17 cellular contexts compared by ENCODE assay signal in the genomic region with DNA sequence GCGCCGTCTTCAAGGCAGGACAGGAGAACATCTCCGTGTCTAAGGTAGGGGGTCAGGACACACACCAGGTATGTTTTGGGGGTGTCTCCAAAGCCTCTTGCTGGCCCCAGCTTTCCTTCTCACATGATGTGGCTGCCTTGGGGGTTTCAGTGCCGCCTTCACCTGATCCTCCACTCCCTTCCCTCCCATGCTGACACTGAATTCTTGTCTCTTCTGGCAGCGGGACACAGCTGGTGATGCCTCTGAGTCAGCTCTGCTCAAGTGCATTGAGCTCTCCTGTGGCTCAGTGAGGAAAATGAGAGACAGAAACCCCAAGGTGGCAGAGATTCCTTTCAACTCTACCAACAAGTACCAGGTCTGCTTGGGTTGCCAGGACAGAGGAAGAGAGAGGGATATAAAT. TPM values are rescaled to one million over a fixed set of nuclear protein-coding genes. Genes with fewer than 3 reads are reported as not detected.
DNase-seq lines count a peak whose midpoint lies in the region; ATAC-seq and TF ChIP-seq lines count a peak whose summit lies in the region.
"Had no signal": no experiment of that assay in that cellular context is flagged by ENCODE, and none has a peak within 500 bp of the region (broad histone marks: within the 10 kb centered on the region; RNA-seq: fewer than 3 reads in every experiment).

No MANE protein-coding gene starts in this region.

- TF ChIP-seq CTCF in HFFc6 (IDR thresholded peaks at IDR 0.05) (no peak), dorsolateral prefrontal cortex (IDR thresholded peaks at IDR 0.05 in 54 of 56, conservative IDR thresholded peaks at IDR 0.05 in 2 of 56; ENCODE audit: low read depth in 1 of 56, partially characterized antibody in 56 of 56) (no peak), nephron (IDR thresholded peaks at IDR 0.05; ENCODE audit: unreplicated experiment in 3 of 3) (no peak), thyroid gland (IDR thresholded peaks at IDR 0.05) (no peak)

- H3K27me3 Mint-ChIP-seq in HFFc6 (ENCODE audit: insufficient read depth), result peaks cover 30% of the 10 kb centered on the region
- no peaks in the 10 kb centered on the region for H3K27me3 Mint-ChIP-seq in nephron (ENCODE audit: low read depth)

- no peak overlapping the region for H3K4me3 Mint-ChIP-seq in HFFc6
- H3K4me3 Mint-ChIP-seq in nephron, result peak overlapping the region in 1 of 3 experiments; percentile 7
- H3K4me3 Mint-ChIP-seq: activated CD4-positive, alpha-beta memory T cell treated with anti-CD3 and anti-CD28 coated beads for 36 hours; activated T-cell treated with anti-CD3 and anti-CD28 coated beads, Interleukin-2, amount 50 U/mL, for 72 hours; dendritic cell treated with granulocyte-macrophage colony-stimulating factor and Interleukin-4, amounts not matched to agents 40 ng/mL and 50 ng/mL, for 4 days; stimulated activated effector memory CD8-positive, alpha-beta T cell treated with anti-CD3 and anti-CD28 coated beads, Interleukin-12 subunit alpha, Interleukin-12 subunit beta, amount 100 ng/mL, for 72 hours had no signal

- peaks cover 0 to 13% of the 10 kb centered on the region in 2 donors for H3K4me1 ChIP-seq in thyroid gland

- no peak for ATAC-seq in GM18517 (IDR thresholded peaks at IDR 0.05; ENCODE audit: unreplicated experiment)
- no peak for ATAC-seq in HG02678 (IDR thresholded peaks at IDR 0.05; ENCODE audit: unreplicated experiment)
- ATAC-seq in GM21786 (IDR thresholded peaks at IDR 0.05; ENCODE audit: unreplicated experiment), result no peak
- ATAC-seq: activated T-cell treated with anti-CD3 and anti-CD28 coated beads, Interleukin-2, amount 50 U/mL, for 72 hours; GM12878; stimulated activated effector memory CD8-positive, alpha-beta T cell treated with anti-CD3 and anti-CD28 coated beads, Interleukin-12 subunit alpha, Interleukin-12 subunit beta, amount 100 ng/mL, for 72 hours had no signal

- in situ Hi-C loops in ACHN (cut with HindIII; ENCODE audit: low pct_ligation_motif_present, low pct_unique_long_range_greater_than_20kb, low sequenced_read_pairs), result no loop called here

- H3K9me3 ChIP-seq in thyroid gland, result no peaks in the 10 kb centered on the region
- H3K9me3 ChIP-seq: SJSA1 had no signal

- intact Hi-C loops in dorsolateral prefrontal cortex (cut with DNase I) (no loop called here), thyroid gland (cut with DNase I) (no loop called here)

- 93 to 94% methylated on average over 5 of the region's 5 CpGs for WGBS in thyroid gland, 2 donors

- H3K4me3 ChIP-seq in dorsolateral prefrontal cortex (peak overlapping the region in 7 of 59 donors; percentile 0 to 26 (median 9)), thyroid gland (replicated peaks in 1 of 3) (no peak overlapping the region)
- H3K4me3 ChIP-seq: GM12878, SJSA1 had no signal

- H3K36me3 ChIP-seq in thyroid gland, result no peaks in the 10 kb centered on the region
- H3K36me3 ChIP-seq: SJSA1 had no signal

- no peaks in the 10 kb centered on the region for H3K36me3 Mint-ChIP-seq in HFFc6 (ENCODE audit: low read depth)
- H3K36me3 Mint-ChIP-seq in nephron (ENCODE audit: low read depth), result peaks cover 27% of the 10 kb centered on the region
- H3K36me3 Mint-ChIP-seq: activated CD4-positive, alpha-beta memory T cell treated with anti-CD3 and anti-CD28 coated beads for 36 hours; stimulated activated effector memory CD8-positive, alpha-beta T cell treated with anti-CD3 and anti-CD28 coated beads, Interleukin-12 subunit alpha, Interleukin-12 subunit beta, amount 100 ng/mL, for 72 hours had no signal

- H3K27ac ChIP-seq in dorsolateral prefrontal cortex (peak overlapping the region in 56 of 59 donors; percentile 27 to 91 (median 68)), thyroid gland (no peak overlapping the region)

- no peak for TF ChIP-seq POLR2A in thyroid gland (IDR thresholded peaks at IDR 0.05)

- DNase-seq in ACHN, result peak; percentile 58
- peak; percentile 13 for DNase-seq in HFFc6
- DNase-seq in dorsolateral prefrontal cortex, result peak in 5 of 10 donors; percentile 26 to 68 (median 61)
- no peak for DNase-seq in thyroid gland
- DNase-seq: activated CD4-positive, alpha-beta memory T cell treated with anti-CD3 and anti-CD28 coated beads for 36 hours; activated T-cell treated with anti-CD3 and anti-CD28 coated beads, Interleukin-2, amount 50 U/mL, for 72 hours; DND-41; NK-92 treated with Interleukin-12 subunit alpha and Interleukin-12 subunit beta, amount 100 ng/mL, for 24 hours had no signal

- H3K9me3 Mint-ChIP-seq in HFFc6, result no peaks in the 10 kb centered on the region
- no peaks in the 10 kb centered on the region for H3K9me3 Mint-ChIP-seq in nephron
- H3K9me3 Mint-ChIP-seq: activated CD4-positive, alpha-beta memory T cell treated with anti-CD3 and anti-CD28 coated beads for 36 hours; activated T-cell treated with anti-CD3 and anti-CD28 coated beads, Interleukin-2, amount 50 U/mL, for 72 hours; dendritic cell treated with granulocyte-macrophage colony-stimulating factor and Interleukin-4, amounts not matched to agents 40 ng/mL and 50 ng/mL, for 4 days; stimulated activated effector memory CD8-positive, alpha-beta T cell treated with anti-CD3 and anti-CD28 coated beads, Interleukin-12 subunit alpha, Interleukin-12 subunit beta, amount 100 ng/mL, for 72 hours had no signal

- H3K27me3 ChIP-seq in dorsolateral prefrontal cortex, result no peaks in the 10 kb centered on the region
- no peaks in the 10 kb centered on the region for H3K27me3 ChIP-seq in thyroid gland
- H3K27me3 ChIP-seq: SJSA1 had no signal

- no peak overlapping the region for H3K27ac Mint-ChIP-seq in HFFc6
- H3K27ac Mint-ChIP-seq in nephron, result peak overlapping the region in 2 of 3 experiments; percentile 76 to 80
- H3K27ac Mint-ChIP-seq: activated CD4-positive, alpha-beta memory T cell treated with anti-CD3 and anti-CD28 coated beads for 36 hours; activated T-cell treated with anti-CD3 and anti-CD28 coated beads, Interleukin-2, amount 50 U/mL, for 72 hours; dendritic cell treated with granulocyte-macrophage colony-stimulating factor and Interleukin-4, amounts not matched to agents 40 ng/mL and 50 ng/mL, for 4 days; stimulated activated effector memory CD8-positive, alpha-beta T cell treated with anti-CD3 and anti-CD28 coated beads, Interleukin-12 subunit alpha, Interleukin-12 subunit beta, amount 100 ng/mL, for 72 hours had no signal

- H3K4me1 Mint-ChIP-seq in HFFc6 (ENCODE audit: low read depth) (peaks cover 41% of the 10 kb centered on the region), nephron (peaks cover 16% of the 10 kb centered on the region)
- H3K4me1 Mint-ChIP-seq: stimulated activated effector memory CD8-positive, alpha-beta T cell treated with anti-CD3 and anti-CD28 coated beads, Interleukin-12 subunit alpha, Interleukin-12 subunit beta, amount 100 ng/mL, for 72 hours had no signal

RNA-seq across cellular contexts. Expression of a gene that starts 13.5 kb away (rescaled TPM):
- under 1 TPM in 5 of 6 experiments, not detected in 1; 0.09 to 0.17 (median 0.14) TPM for total RNA-seq in HFFc6 (2021; fragmentation: NEBNext Ultra II Directional; extraction: Animal tissue kit (Norgen Biotek cat#: 25700))
- total RNA-seq in dorsolateral prefrontal cortex, result 1,000 to 10,000 TPM in 6 of 120 experiments, 100 to 1,000 TPM in 114; 289 to 1,943 (median 637) TPM
- total RNA-seq in thyroid gland, result 1 to 10 TPM; 1.1 to 4.2 (median 2.6) TPM
- total RNA-seq: activated CD4-positive, alpha-beta memory T cell treated with anti-CD3 and anti-CD28 coated beads for 36 hours; activated T-cell treated with anti-CD3 and anti-CD28 coated beads, Interleukin-2, amount 50 U/mL, for 72 hours; GM12878; lung microvascular endothelial cell had no signal

RNA-seq across cellular contexts. Expression of a gene that starts 22.4 kb away (rescaled TPM):
- not detected for total RNA-seq in HFFc6 (2021; fragmentation: NEBNext Ultra II Directional; extraction: Animal tissue kit (Norgen Biotek cat#: 25700))
- 1 to 10 TPM in 93 of 120 experiments, under 1 TPM in 27; 0.29 to 8.7 (median 1.7) TPM for total RNA-seq in dorsolateral prefrontal cortex
- total RNA-seq in thyroid gland, result not detected
- total RNA-seq: activated CD4-positive, alpha-beta memory T cell treated with anti-CD3 and anti-CD28 coated beads for 36 hours; activated T-cell treated with anti-CD3 and anti-CD28 coated beads, Interleukin-2, amount 50 U/mL, for 72 hours; lung microvascular endothelial cell; SJSA1 had no signal

RNA-seq across cellular contexts. Expression of a gene that starts 30.6 kb away (rescaled TPM):
- 10 to 100 TPM in 5 of 6 experiments, 1 to 10 TPM in 1; 9.6 to 12.9 (median 11.2) TPM for total RNA-seq in HFFc6 (2021; fragmentation: NEBNext Ultra II Directional; extraction: Animal tissue kit (Norgen Biotek cat#: 25700))
- total RNA-seq in dorsolateral prefrontal cortex (100 to 1,000 TPM; 106 to 269 (median 187) TPM), thyroid gland (10 to 100 TPM; 24.3 to 36.5 (median 28.2) TPM)

RNA-seq across cellular contexts. Expression of a gene that starts 47.7 kb away (rescaled TPM):
- total RNA-seq in HFFc6 (2021; fragmentation: NEBNext Ultra II Directional; extraction: Animal tissue kit (Norgen Biotek cat#: 25700)), result not detected
- total RNA-seq in dorsolateral prefrontal cortex (100 to 1,000 TPM in 76 of 120 experiments, 10 to 100 TPM in 44; 68.4 to 189 (median 105) TPM), thyroid gland (not detected)
- total RNA-seq: activated CD4-positive, alpha-beta memory T cell treated with anti-CD3 and anti-CD28 coated beads for 36 hours; GM12878; lung microvascular endothelial cell; SJSA1 had no signal

RNA-seq across cellular contexts. Expression of a gene that starts 59.1 kb away (rescaled TPM):
- not detected for total RNA-seq in HFFc6 (2021; fragmentation: NEBNext Ultra II Directional; extraction: Animal tissue kit (Norgen Biotek cat#: 25700))
- 100 to 1,000 TPM in 99 of 120 experiments, 10 to 100 TPM in 21; 53.1 to 378 (median 135) TPM for total RNA-seq in dorsolateral prefrontal cortex
- under 1 TPM in 3 of 4 donors, not detected in 1; 0.13 to 0.45 (median 0.33) TPM for total RNA-seq in thyroid gland
- total RNA-seq: activated CD4-positive, alpha-beta memory T cell treated with anti-CD3 and anti-CD28 coated beads for 36 hours; lung microvascular endothelial cell; SJSA1 had no signal

Comparison
In these comparisons a context has a peak if more than half of its experiments do, and no peak if none do; other contexts are left out.
1. DNase-seq: peak in ACHN (single experiment) and HFFc6 (single experiment); none in thyroid gland (0 of 2).
2. H3K27ac ChIP-seq: peak in dorsolateral prefrontal cortex (56 of 59); none in thyroid gland (0 of 3).
3. RNA of a gene that starts 13.5 kb away (total RNA-seq): 289 to 1,943 TPM in dorsolateral prefrontal cortex; 1.1 to 4.2 TPM in thyroid gland and 0.09 to 0.17 TPM in HFFc6; every median in the first group is over 10 times any median in the second.